ENCODE assay signal across 23 cellular contexts in genomic region chr22:44737414-44738346, GRCh38. TPM values are rescaled to one million over a fixed set of nuclear protein-coding genes. Genes with fewer than 3 reads are reported as not detected.
DNase-seq lines count a peak whose midpoint lies in the region; ATAC-seq, FAIRE-seq and TF ChIP-seq lines count a peak whose summit lies in the region.
"Had no signal": no experiment of that assay in that cellular context is flagged by ENCODE, and none has a peak within 500 bp of the region (broad histone marks: within the 10 kb centered on the region; RNA-seq: fewer than 3 reads in every experiment).

No MANE protein-coding gene starts in this region.

- FAIRE-seq in H1 (lab: Jason Lieb, UNC): no peak
- FAIRE-seq in HepG2 (lab: Jason Lieb, UNC): no peak

- no peaks in the 10 kb centered on the region for H3K9me3 ChIP-seq in right cardiac atrium (ENCODE audit: control insufficient read depth, low read length)
- no peaks in the 10 kb centered on the region for H3K9me3 ChIP-seq in heart right ventricle
- H3K9me3 ChIP-seq in H1 (ENCODE audit: insufficient read depth in 2 of 2, low read depth in 1 of 2, low read length in 1 of 2): no peaks in the 10 kb centered on the region
- no peaks in the 10 kb centered on the region for H3K9me3 ChIP-seq in HepG2 (ENCODE audit: low read length)
- H3K9me3 ChIP-seq in SJCRH30 (replicated peaks): no peaks in the 10 kb centered on the region
- H3K9me3 ChIP-seq: HAP-1, Peyer's patch had no signal

- TF ChIP-seq CTCF in heart right ventricle (IDR thresholded peaks at IDR 0.05) (no peak), H1 (IDR thresholded peaks at IDR 0.05; ENCODE audit: control extremely low read depth in 1 of 3, insufficient read depth in 1 of 3, low read depth in 1 of 3, low read length in 3 of 3) (no peak), HepG2 (CRISPR knock-in tag; IDR thresholded peaks at IDR 0.05) (no peak)

- H3K9ac ChIP-seq in H1 (replicated peaks in 1 of 4; ENCODE audit: extremely low read depth in 1 of 4, low read depth in 3 of 4, low read length in 3 of 4): no peak overlapping the region
- H3K9ac ChIP-seq in HepG2 (ENCODE audit: insufficient read depth, low read depth, low read length): no peak overlapping the region

- no peak overlapping the region for H3K27ac ChIP-seq in right cardiac atrium (ENCODE audit: low read length)
- H3K27ac ChIP-seq in heart right ventricle: no peak overlapping the region
- H3K27ac ChIP-seq in H1 (ENCODE audit: low read depth, low read length): no peak overlapping the region
- no peak overlapping the region for H3K27ac ChIP-seq in HepG2 (ENCODE audit: extremely low read length, insufficient read depth, low read length)
- no peak overlapping the region for H3K27ac ChIP-seq in SJCRH30
- H3K27ac ChIP-seq: Peyer's patch had no signal

- peak overlapping the region; percentile 29 for H3K4ac ChIP-seq in H1 (replicated peaks; ENCODE audit: insufficient read length, low read depth, low read length)

- H3K4me1 ChIP-seq in right cardiac atrium (ENCODE audit: control insufficient read depth, insufficient read depth, low read length) (no peaks in the 10 kb centered on the region), heart right ventricle (peaks cover 0 to 15% (median 0%) of the 10 kb centered on the region in 9 donors), H1 (replicated peaks in 1 of 4; ENCODE audit: control insufficient read depth in 3 of 4, insufficient read depth in 4 of 4, low read length in 3 of 4) (peaks cover 0 to 17% (median 12%) of the 10 kb centered on the region in 4 experiments; a peak in 5 of 7 replicates), HepG2 (ENCODE audit: insufficient read depth, low read length) (peaks cover 37% of the 10 kb centered on the region), SJCRH30 (peaks cover 13% of the 10 kb centered on the region; the same call in 1 of the 2 replicates)
- H3K4me1 ChIP-seq: HAP-1 had no signal

- H3K79me1 ChIP-seq in H1 (ENCODE audit: low read depth, low read length): no peaks in the 10 kb centered on the region

- 0 out of 2 replicates have a peak overlapping the region, but pooled peaks have one; percentile 2 for H3K18ac ChIP-seq in H1 (ENCODE audit: extremely low read depth, low read length)

- H3K27me3 ChIP-seq in right cardiac atrium (ENCODE audit: control insufficient read depth, insufficient read depth): no peaks in the 10 kb centered on the region
- H3K27me3 ChIP-seq in heart right ventricle: peaks cover 0 to 47% (median 31%) of the 10 kb centered on the region in 7 donors
- H3K27me3 ChIP-seq in H1 (replicated peaks in 1 of 4; ENCODE audit: control insufficient read depth in 3 of 4, extremely low read depth in 1 of 4, insufficient read depth in 3 of 4, low read length in 3 of 4): no peaks in the 10 kb centered on the region; a peak in 1 of 7 replicates
- no peaks in the 10 kb centered on the region; a peak in 1 of 5 replicates for H3K27me3 ChIP-seq in HepG2 (ENCODE audit: control insufficient read depth in 1 of 2, insufficient read depth in 2 of 2, low read length in 2 of 2)
- no peaks in the 10 kb centered on the region for H3K27me3 ChIP-seq in SJCRH30
- H3K27me3 ChIP-seq: Peyer's patch had no signal

- TF ChIP-seq EP300 in H1 (IDR thresholded peaks at IDR 0.05; ENCODE audit: borderline replicate concordance in 1 of 2, low read depth in 2 of 2, low read length in 2 of 2) (no peak), HepG2 (IDR thresholded peaks at IDR 0.05; ENCODE audit: low read depth in 2 of 2, low read length in 2 of 2) (no peak), HepG2 (CRISPR knock-in tag; IDR thresholded peaks at IDR 0.05; ENCODE audit: borderline replicate concordance) (no peak)

- no peak overlapping the region for H3K56ac ChIP-seq in H1 (replicated peaks; ENCODE audit: insufficient read length, low read depth, low read length)

- BruUV-seq in HepG2 (replicated peaks; lab: Mats Ljungman, UMichigan): no TSS peak

- POLR2A ChIA-PET in H1 (lab: Charles Lee; ENCODE audit: partially characterized antibody): interaction anchor here (0.6 to 1.3 kb wide), 5 partner anchors 15 to 1128 kb away, joined by 3 to 4 read pairs (median 3); partner anchors contain the start of gene ARHGAP8
- POLR2A ChIA-PET in HepG2 (lab: Yijun Ruan, JAX): no interaction called here

- CTCF ChIA-PET in H1 (lab: Charles Lee; ENCODE audit: partially characterized antibody) (interaction anchor here (0.8 to 9.3 kb wide), 8 partner anchors 10 to 1126 kb away, joined by 3 to 102 read pairs (median 3); no protein-coding TSS in a partner anchor), HepG2 (lab: Yijun Ruan, JAX; ENCODE audit: low intra/inter-chr PET ratio, low total read pairs) (interaction anchor here (0.6 kb wide), 1 partner anchor 41 kb away, joined by 3 read pairs; no protein-coding TSS in a partner anchor)

- no peak overlapping the region for H2BK20ac ChIP-seq in H1 (ENCODE audit: low read length)

- in situ Hi-C loops in HepG2 (cut with HindIII; ENCODE audit: extremely low pct_ligation_motif_present, low pct_unique_long_range_greater_than_20kb): loop anchor here (5.0 kb wide), 1 partner anchor 40 kb away; no protein-coding TSS in a partner anchor

- no peak overlapping the region for H2BK120ac ChIP-seq in H1 (replicated peaks; ENCODE audit: low read depth, low read length)

- H3K4me2 ChIP-seq in H1 (ENCODE audit: insufficient read depth in 1 of 2, low read depth in 2 of 2, low read length in 2 of 2): peak overlapping the region in 1 of 2 experiments; percentile 6; a peak in 1 of 4 replicates
- peak overlapping the region; percentile 63; the same call in 1 of the 2 replicates for H3K4me2 ChIP-seq in HepG2 (ENCODE audit: low read depth, low read length)

- no peaks in the 10 kb centered on the region for H3K36me3 ChIP-seq in heart right ventricle
- H3K36me3 ChIP-seq in H1 (ENCODE audit: control insufficient read depth in 2 of 4, insufficient read depth in 4 of 4, low read length in 3 of 4): no peaks in the 10 kb centered on the region
- no peaks in the 10 kb centered on the region for H3K36me3 ChIP-seq in HepG2 (replicated peaks in 1 of 2; ENCODE audit: control insufficient read depth in 1 of 2, insufficient read depth in 2 of 2, low read length in 2 of 2)
- no peaks in the 10 kb centered on the region for H3K36me3 ChIP-seq in SJCRH30
- H3K36me3 ChIP-seq: HAP-1, Peyer's patch had no signal

- ATAC-seq in right cardiac atrium (no peak), heart right ventricle (no peak), HepG2 (peak; percentile 6)
- ATAC-seq: activated naive CD8-positive, alpha-beta T cell treated with anti-CD3 and anti-CD28 coated beads, Interleukin-2, amount 50 U/mL, for 24 hours; natural killer cell treated with Interleukin-12 subunit alpha and Interleukin-12 subunit beta and Interleukin-15 and Interleukin-18, amount 100 ng/mL, for 72 hours had no signal

- H4K91ac ChIP-seq in H1 (replicated peaks; ENCODE audit: insufficient read length, low read length): peak overlapping the region; percentile 61

- H3K79me2 ChIP-seq in H1 (ENCODE audit: control insufficient read depth in 1 of 2, insufficient read depth in 2 of 2, low read length in 2 of 2) (no peaks in the 10 kb centered on the region), HepG2 (ENCODE audit: insufficient read depth, low read length) (no peaks in the 10 kb centered on the region)

- 51% methylated on average over 32 of the region's 32 CpGs for WGBS in right cardiac atrium
- WGBS in heart right ventricle, 2 donors: 52 to 57% methylated on average over 32 of the region's 32 CpGs
- WGBS in H1 (ENCODE audit: extremely low coverage in 1 of 2, insufficient coverage in 1 of 2, insufficient read length in 1 of 2, insufficient replicate concordance in 2 of 2, low coverage in 1 of 2, low lambda C conversion rate in 2 of 2, missing lambda C conversion rate in 1 of 2), 2 experiments: 80% methylated on average over 23 of the region's 32 CpGs; no CpG with 5 or more reads in 1 of the 2 experiments
- 18% methylated on average over 13 of the region's 32 CpGs for WGBS in HepG2 (ENCODE audit: low lambda C conversion rate)

- DNase-seq in right cardiac atrium (peak in 2 of 3 donors; percentile 34 to 50), heart right ventricle (no peak), H1 (ENCODE audit: low read depth in 1 of 2, low spot score in 2 of 2) (peak in 1 of 2 experiments; percentile 60), HepG2 (ENCODE audit: low spot score) (no peak), SW480 (ENCODE audit: low spot score) (no peak), SJCRH30 (no peak), NCI-H2107 treated with DMSO at 0.1 percent for 48 hours (lab: John Stamatoyannopoulos, UW; ENCODE audit: unreplicated experiment) (no peak), NCI-H1436 treated with DMSO at 0.1 percent for 48 hours (lab: John Stamatoyannopoulos, UW) (no peak)
- DNase-seq: activated CD4-positive, alpha-beta T cell treated with anti-CD3 and anti-CD28 coated beads, Interleukin-2, amount 50 U/mL, for 48 hours; activated gamma-delta T cell; activated naive CD8-positive, alpha-beta T cell treated with anti-CD3 and anti-CD28 coated beads, Interleukin-2, amount 50 U/mL, for 24 hours; effector CD4-positive, alpha-beta T cell; EL; erythroblast; foreskin melanocyte; hippocampal formation; KG1; NCI-H187 treated with DMSO at 0.1 percent for 48 hours; substantia nigra had no signal

- H4K20me1 ChIP-seq in H1 (replicated peaks in 1 of 2; ENCODE audit: control insufficient read depth in 1 of 2, insufficient read depth in 2 of 2, low read length in 2 of 2) (peaks cover 0 to 11% of the 10 kb centered on the region in 2 experiments), HepG2 (ENCODE audit: insufficient read depth, low read length) (peaks cover 7% of the 10 kb centered on the region; the same call in 1 of the 2 replicates)

- no peaks in the 10 kb centered on the region for H3K23me2 ChIP-seq in H1 (ENCODE audit: low read depth, low read length)

- H3K4me3 ChIP-seq in right cardiac atrium (ENCODE audit: low read length): no peak overlapping the region
- no peak overlapping the region for H3K4me3 ChIP-seq in heart right ventricle
- H3K4me3 ChIP-seq in H1 (ENCODE audit: extremely low read depth in 1 of 4, insufficient read depth in 2 of 4, low read depth in 3 of 4, low read length in 4 of 4): no peak overlapping the region
- peak overlapping the region in 1 of 3 experiments; percentile 43; a peak in 1 of 6 replicates for H3K4me3 ChIP-seq in HepG2 (replicated peaks in 1 of 3; ENCODE audit: insufficient read depth in 1 of 3, low read depth in 2 of 3, low read length in 3 of 3)
- no peak overlapping the region for H3K4me3 ChIP-seq in SJCRH30
- H3K4me3 ChIP-seq: HAP-1, Peyer's patch had no signal

- H4K5ac ChIP-seq in H1 (ENCODE audit: insufficient read length, low read depth, low read length): no peak overlapping the region

- H2AFZ ChIP-seq in H1 (ENCODE audit: low read length) (no peak overlapping the region), HepG2 (ENCODE audit: low read length) (no peak overlapping the region)

- H2BK5ac ChIP-seq in H1 (ENCODE audit: low read depth, low read length): peak overlapping the region; percentile 20; the same call in 1 of the 2 replicates

- no peak overlapping the region for H3K23ac ChIP-seq in H1 (ENCODE audit: insufficient read length)

- intact Hi-C loops in right cardiac atrium (cut with DNase I) (loop anchor here in 2 of 4 donors (2.0 kb wide), 1 partner anchor 41 kb away; no protein-coding TSS in a partner anchor), heart right ventricle (cut with DNase I) (loop anchor here in 2 of 10 donors (2.0 kb wide), 2 partner anchors 39 to 41 kb away; no protein-coding TSS in a partner anchor), HepG2 (cut with micrococcal nuclease; ENCODE audit: unreplicated experiment) (loop anchor here (1.0 kb wide), 1 partner anchor 40 kb away; no protein-coding TSS in a partner anchor)

- TF ChIP-seq POLR2A in H1 (IDR thresholded peaks at IDR 0.05; ENCODE audit: control extremely low read depth in 1 of 2, low read depth in 2 of 2, low read length in 2 of 2) (no peak), HepG2 (IDR thresholded peaks at IDR 0.05; ENCODE audit: insufficient read depth in 1 of 2, low read depth in 2 of 2, low read length in 2 of 2) (peak in 1 of 2 experiments; percentile 38; a peak in 1 of 4 replicates)

- peak overlapping the region; percentile 45 for H4K8ac ChIP-seq in H1 (ENCODE audit: extremely low read depth, insufficient read depth, low read length)

- peak overlapping the region; percentile 91; the same call in 1 of the 2 replicates for H2AK5ac ChIP-seq in H1 (ENCODE audit: low read depth, low read length)

- 0 out of 2 replicates have a peak overlapping the region, but pooled peaks have one; percentile 27 for H2BK12ac ChIP-seq in H1 (ENCODE audit: low read depth, low read length)

- no peak for TF ChIP-seq RAD21 in H1 (IDR thresholded peaks at IDR 0.05 in 1 of 2, conservative IDR thresholded peaks at IDR 0.05 in 1 of 2; ENCODE audit: low read depth in 2 of 2, low read length in 2 of 2)
- no peak for TF ChIP-seq RAD21 in HepG2 (CRISPR knock-in tag; IDR thresholded peaks at IDR 0.05)

- no peak overlapping the region for H3K14ac ChIP-seq in H1 (ENCODE audit: insufficient read length)

- H2BK15ac ChIP-seq in H1 (ENCODE audit: low read length): peak overlapping the region; percentile 65; the same call in 1 of the 2 replicates

RNA-seq across cellular contexts. Expression of gene ARHGAP8, which starts 14.7 kb away (rescaled TPM):
- total RNA-seq in right cardiac atrium (1 to 10 TPM in 1 of 4 donors, under 1 TPM in 3; 0.26 to 1.9 (median 0.74) TPM), heart right ventricle (under 1 TPM in 5 of 10 donors, not detected in 5; 0.30 to 0.53 (median 0.40) TPM), HepG2 (2016; rRNA removed; fragmentation: Illumina TruSeq; extraction: Trizol) (0.07 and 0.17 TPM in 2 replicates)
- polyA plus RNA-seq in right cardiac atrium (0.02 TPM), heart right ventricle (under 1 TPM; 0.17 to 0.22 TPM), H1 (2011; rRNA removed) (35.6 and 55.2 TPM in 2 replicates), HepG2 (2011; rRNA removed) (0.72 TPM in 1 of 2 replicates, not detected in the other)
- total RNA-seq in H1 (2021; fragmentation: NEBNext Ultra II Directional; extraction: Animal tissue kit (Norgen Biotek cat#: 25700)): 47.7 and 48.7 TPM in 2 replicates
- 40.7 TPM for polyA plus RNA-seq in H1 (2011; cell fraction: cytosol; rRNA removed)
- 71.9 TPM for polyA plus RNA-seq in H1 (2011; cell fraction: nucleus; rRNA removed)
- polyA plus RNA-seq in H1 (2012, experiment 1 of 2): 29.6 to 36.8 TPM (median 35.4 TPM) in 4 replicates
- polyA plus RNA-seq in H1 (2012, experiment 2 of 2): 25.3 TPM
- 28.1 TPM for polyA plus RNA-seq in H1 (2013, experiment 1 of 2)
- polyA plus RNA-seq in H1 (2013, experiment 2 of 2): 27.7 TPM
- 28.4 and 34.7 TPM in 2 replicates for polyA minus RNA-seq in H1 (2011; rRNA and poly(A)+ RNA removed)
- polyA minus RNA-seq in H1 (2011; cell fraction: cytosol; rRNA and poly(A)+ RNA removed): 22.0 TPM
- polyA minus RNA-seq in H1 (2011; cell fraction: nucleus; rRNA and poly(A)+ RNA removed): 33.7 TPM
- total RNA-seq in HepG2 (2016; cell fraction: cytosol; rRNA removed; fragmentation: Illumina TruSeq; extraction: Trizol; ENCODE audit: low read depth): 0.20 TPM in 1 of 2 replicates, not detected in the other
- 0.11 TPM in 1 of 2 replicates, not detected in the other for total RNA-seq in HepG2 (2016; cell fraction: insoluble cytoplasmic fraction; rRNA removed; fragmentation: Illumina TruSeq; extraction: Trizol)
- total RNA-seq in HepG2 (2016; cell fraction: membrane; rRNA removed; fragmentation: Illumina TruSeq; extraction: Trizol): 0.25 and 0.45 TPM in 2 replicates
- not detected in 2 replicates for total RNA-seq in HepG2 (2016; cell fraction: nucleus; rRNA removed; fragmentation: Illumina TruSeq; extraction: Trizol)
- 0.05 TPM in 1 of 2 replicates, not detected in the other for polyA plus RNA-seq in HepG2 (2011; cell fraction: cytosol; rRNA removed)
- 0.09 TPM in 1 of 2 replicates, not detected in the other for polyA plus RNA-seq in HepG2 (2011; cell fraction: nucleus; rRNA removed)
- not detected in 2 replicates for polyA plus RNA-seq in HepG2 (2012)
- 0.15 TPM in 1 of 2 replicates, not detected in the other for polyA plus RNA-seq in HepG2 (2016; cell fraction: cytosol; fragmentation: Illumina TruSeq; extraction: Trizol; ENCODE audit: low read depth)
- 0.32 TPM in 1 of 2 replicates, not detected in the other for polyA plus RNA-seq in HepG2 (2016; cell fraction: insoluble cytoplasmic fraction; fragmentation: Illumina TruSeq; extraction: Trizol; ENCODE audit: low read depth)
- 0.06 TPM in 1 of 2 replicates, not detected in the other for polyA plus RNA-seq in HepG2 (2016; cell fraction: membrane; fragmentation: Illumina TruSeq; extraction: Trizol; ENCODE audit: low read depth)
- not detected in 2 replicates for polyA plus RNA-seq in HepG2 (2016; cell fraction: nucleus; fragmentation: Illumina TruSeq; extraction: Trizol; ENCODE audit: insufficient read depth, low read depth)
- 0.08 and 0.91 TPM in 2 replicates for polyA minus RNA-seq in HepG2 (2011; rRNA and poly(A)+ RNA removed; ENCODE audit: low replicate concordance)
- not detected in 2 replicates for polyA minus RNA-seq in HepG2 (2011; cell fraction: cytosol; rRNA and poly(A)+ RNA removed)
- not detected in 2 replicates for polyA minus RNA-seq in HepG2 (2011; cell fraction: nucleus; rRNA and poly(A)+ RNA removed)
- total RNA-seq in SJCRH30 (2014; rRNA removed; shearing (Covaris generic)): 19.4 and 32.4 TPM in 2 replicates
- total RNA-seq: A673 had no signal

RNA-seq across cellular contexts. Expression of gene PRR5, which starts 35.7 kb away (rescaled TPM):
- 10 to 100 TPM in 1 of 4 donors, 1 to 10 TPM in 3; 6.9 to 10.9 (median 9.5) TPM for total RNA-seq in right cardiac atrium
- 6.1 TPM for polyA plus RNA-seq in right cardiac atrium
- total RNA-seq in heart right ventricle: 1 to 10 TPM in 9 of 10 donors, under 1 TPM in 1; 0.96 to 4.8 (median 2.9) TPM
- polyA plus RNA-seq in heart right ventricle: 1 to 10 TPM; 2.8 to 3.4 TPM
- 15.7 and 16.5 TPM in 2 replicates for total RNA-seq in H1 (2021; fragmentation: NEBNext Ultra II Directional; extraction: Animal tissue kit (Norgen Biotek cat#: 25700))
- 25.7 and 36.1 TPM in 2 replicates for polyA plus RNA-seq in H1 (2011; rRNA removed)
- 21.7 TPM for polyA plus RNA-seq in H1 (2011; cell fraction: cytosol; rRNA removed)
- 26.9 TPM for polyA plus RNA-seq in H1 (2011; cell fraction: nucleus; rRNA removed)
- polyA plus RNA-seq in H1 (2012, experiment 1 of 2): 13.6 to 16.9 TPM (median 16.1 TPM) in 4 replicates
- 15.9 TPM for polyA plus RNA-seq in H1 (2012, experiment 2 of 2)
- polyA plus RNA-seq in H1 (2013, experiment 1 of 2): 8.9 TPM
- polyA plus RNA-seq in H1 (2013, experiment 2 of 2): 9.8 TPM
- 13.3 and 16.3 TPM in 2 replicates for polyA minus RNA-seq in H1 (2011; rRNA and poly(A)+ RNA removed)
- polyA minus RNA-seq in H1 (2011; cell fraction: cytosol; rRNA and poly(A)+ RNA removed): 15.0 TPM
- 17.1 TPM for polyA minus RNA-seq in H1 (2011; cell fraction: nucleus; rRNA and poly(A)+ RNA removed)
- total RNA-seq in HepG2 (2016; rRNA removed; fragmentation: Illumina TruSeq; extraction: Trizol): 19.4 and 27.5 TPM in 2 replicates
- total RNA-seq in HepG2 (2016; cell fraction: cytosol; rRNA removed; fragmentation: Illumina TruSeq; extraction: Trizol; ENCODE audit: low read depth): 11.8 and 14.1 TPM in 2 replicates
- total RNA-seq in HepG2 (2016; cell fraction: insoluble cytoplasmic fraction; rRNA removed; fragmentation: Illumina TruSeq; extraction: Trizol): 18.0 and 27.8 TPM in 2 replicates
- 20.5 and 24.3 TPM in 2 replicates for total RNA-seq in HepG2 (2016; cell fraction: membrane; rRNA removed; fragmentation: Illumina TruSeq; extraction: Trizol)
- 29.0 and 30.8 TPM in 2 replicates for total RNA-seq in HepG2 (2016; cell fraction: nucleus; rRNA removed; fragmentation: Illumina TruSeq; extraction: Trizol)
- polyA plus RNA-seq in HepG2 (2011; rRNA removed): 11.6 and 14.2 TPM in 2 replicates
- 10.6 and 15.7 TPM in 2 replicates for polyA plus RNA-seq in HepG2 (2011; cell fraction: cytosol; rRNA removed)
- polyA plus RNA-seq in HepG2 (2011; cell fraction: nucleus; rRNA removed): 37.8 and 39.5 TPM in 2 replicates
- polyA plus RNA-seq in HepG2 (2012): 9.0 and 15.0 TPM in 2 replicates
- polyA plus RNA-seq in HepG2 (2016; cell fraction: cytosol; fragmentation: Illumina TruSeq; extraction: Trizol; ENCODE audit: low read depth): 15.7 and 19.9 TPM in 2 replicates
- 27.0 and 28.3 TPM in 2 replicates for polyA plus RNA-seq in HepG2 (2016; cell fraction: insoluble cytoplasmic fraction; fragmentation: Illumina TruSeq; extraction: Trizol; ENCODE audit: low read depth)
- polyA plus RNA-seq in HepG2 (2016; cell fraction: membrane; fragmentation: Illumina TruSeq; extraction: Trizol; ENCODE audit: low read depth): 23.3 and 25.4 TPM in 2 replicates
- polyA plus RNA-seq in HepG2 (2016; cell fraction: nucleus; fragmentation: Illumina TruSeq; extraction: Trizol; ENCODE audit: insufficient read depth, low read depth): 52.2 and 53.0 TPM in 2 replicates
- 23.9 and 28.6 TPM in 2 replicates for polyA minus RNA-seq in HepG2 (2011; rRNA and poly(A)+ RNA removed; ENCODE audit: low replicate concordance)
- 6.8 and 9.5 TPM in 2 replicates for polyA minus RNA-seq in HepG2 (2011; cell fraction: cytosol; rRNA and poly(A)+ RNA removed)
- polyA minus RNA-seq in HepG2 (2011; cell fraction: nucleus; rRNA and poly(A)+ RNA removed): 24.1 and 24.2 TPM in 2 replicates
- 41.6 and 43.7 TPM in 2 replicates for total RNA-seq in SJCRH30 (2014; rRNA removed; shearing (Covaris generic))

Comparison
In these comparisons a context has a peak if more than half of its experiments do, and no peak if none do; other contexts are left out.
1. DNase-seq: peak in right cardiac atrium (2 of 3); none in heart right ventricle (0 of 2), HepG2 (single experiment), SW480 (single experiment), SJCRH30 (0 of 2), NCI-H2107 treated with DMSO at 0.1 percent for 48 hours (single experiment) and NCI-H1436 treated with DMSO at 0.1 percent for 48 hours (single experiment).